In the genomic region with DNA sequence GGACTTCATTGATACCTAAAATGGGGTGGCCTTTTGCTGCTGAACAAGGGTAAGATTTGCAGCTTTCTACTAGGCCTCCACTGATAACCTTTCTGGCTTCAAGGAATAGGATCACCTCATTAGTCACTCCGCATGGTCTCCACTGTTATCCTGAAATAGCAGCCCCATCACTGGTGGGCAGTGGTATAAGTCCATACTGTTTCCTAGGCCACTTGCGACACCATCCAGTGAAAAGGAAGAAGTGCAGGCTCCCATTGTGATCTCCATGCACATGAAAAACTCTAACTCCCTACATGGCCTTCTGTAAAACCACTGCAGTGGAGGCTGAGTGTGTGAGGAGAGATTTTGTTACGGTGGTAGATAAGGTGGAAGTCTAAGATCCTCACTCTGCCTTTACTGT, we compare ENCODE assay signal across 12 cellular contexts.
DNase-seq lines count a peak whose midpoint lies in the region; ATAC-seq, FAIRE-seq and TF ChIP-seq lines count a peak whose summit lies in the region.
"Had no signal": no experiment of that assay in that cellular context is flagged by ENCODE, and none has a peak within 500 bp of the region (broad histone marks: within the 10 kb centered on the region; RNA-seq: fewer than 3 reads in every experiment).

No MANE protein-coding gene starts in this region.

- no peaks in the 10 kb centered on the region for H4K20me1 ChIP-seq in HepG2 (ENCODE audit: insufficient read depth, low read length)

- TF ChIP-seq EP300 in HepG2 (IDR thresholded peaks at IDR 0.05; ENCODE audit: low read depth in 2 of 2, low read length in 2 of 2) (no peak), HepG2 (CRISPR knock-in tag; IDR thresholded peaks at IDR 0.05; ENCODE audit: borderline replicate concordance) (no peak)

- peaks cover 27% of the 10 kb centered on the region for H3K9me3 Mint-ChIP-seq in HFFc6
- H3K9me3 Mint-ChIP-seq: stimulated activated naive CD8-positive, alpha-beta T cell treated with anti-CD3 and anti-CD28 coated beads, Interleukin-15, Interleukin-2, amounts not matched to agents 100 ng/mL and 50 ng/mL, for 24 hours had no signal

- DNase-seq in DMS 273 treated with DMSO at 0.1 percent for 48 hours (lab: John Stamatoyannopoulos, UW) (peak; percentile 5), M059J (ENCODE audit: low read depth) (peak; percentile 4), WERI-Rb-1 (peak; percentile 45), HepG2 (ENCODE audit: low spot score) (peak; percentile 43), inferior parietal cortex (ENCODE audit: extremely low spot score) (no peak), HFFc6 (no peak)
- DNase-seq: nucleus accumbens had no signal

- no peak overlapping the region for H2AFZ ChIP-seq in HepG2 (ENCODE audit: low read length)

- no peaks in the 10 kb centered on the region for H3K36me3 Mint-ChIP-seq in HFFc6 (ENCODE audit: low read depth)
- H3K36me3 Mint-ChIP-seq: IgD-negative memory B cell had no signal

- H3K9ac ChIP-seq in HepG2 (ENCODE audit: insufficient read depth, low read depth, low read length): no peak overlapping the region

- no peak overlapping the region for H3K27ac ChIP-seq in WERI-Rb-1
- H3K27ac ChIP-seq in HepG2 (ENCODE audit: extremely low read length, insufficient read depth, low read length): no peak overlapping the region

- H3K4me2 ChIP-seq in HepG2 (ENCODE audit: low read depth, low read length): no peak overlapping the region

- ATAC-seq in HepG2 (peak; percentile 98), HG02973 (IDR thresholded peaks at IDR 0.05; ENCODE audit: unreplicated experiment) (no peak), HG03280 (IDR thresholded peaks at IDR 0.05; ENCODE audit: unreplicated experiment) (no peak)

- in situ Hi-C loops in HepG2 (cut with HindIII; ENCODE audit: extremely low pct_ligation_motif_present, low pct_unique_long_range_greater_than_20kb): no loop called here

- H3K4me3 Mint-ChIP-seq in HFFc6: no peak overlapping the region
- H3K4me3 Mint-ChIP-seq: IgD-negative memory B cell; stimulated activated naive CD8-positive, alpha-beta T cell treated with anti-CD3 and anti-CD28 coated beads, Interleukin-15, Interleukin-2, amounts not matched to agents 100 ng/mL and 50 ng/mL, for 24 hours; T-helper 2 cell treated with Interferon-gamma antibody and Interleukin-4, amounts not matched to agents 5 μg/mL and 100 μg/mL, for 36 hours had no signal

- peak; percentile 46 for FAIRE-seq in HepG2 (lab: Jason Lieb, UNC)

- H3K27me3 ChIP-seq in WERI-Rb-1 (ENCODE audit: insufficient read depth, low read depth, severe bottlenecking) (no peaks in the 10 kb centered on the region), HepG2 (ENCODE audit: control insufficient read depth in 1 of 2, insufficient read depth in 2 of 2, low read length in 2 of 2) (no peaks in the 10 kb centered on the region)

- H3K27ac Mint-ChIP-seq in HFFc6: no peak overlapping the region
- H3K27ac Mint-ChIP-seq: IgD-negative memory B cell; stimulated activated naive CD8-positive, alpha-beta T cell treated with anti-CD3 and anti-CD28 coated beads, Interleukin-15, Interleukin-2, amounts not matched to agents 100 ng/mL and 50 ng/mL, for 24 hours; T-helper 2 cell treated with Interferon-gamma antibody and Interleukin-4, amounts not matched to agents 5 μg/mL and 100 μg/mL, for 36 hours had no signal

- TF ChIP-seq RAD21 in HepG2 (CRISPR knock-in tag; IDR thresholded peaks at IDR 0.05): no peak

- H3K4me1 Mint-ChIP-seq in HFFc6 (ENCODE audit: low read depth): no peaks in the 10 kb centered on the region
- H3K4me1 Mint-ChIP-seq: IgD-negative memory B cell had no signal

- WGBS in HepG2 (ENCODE audit: low lambda C conversion rate): 11% methylated on average over 3 of the region's 3 CpGs

- POLR2A ChIA-PET in HepG2 (lab: Yijun Ruan, JAX): no interaction called here

- no peaks in the 10 kb centered on the region for H3K9me3 ChIP-seq in WERI-Rb-1 (ENCODE audit: severe bottlenecking)
- no peaks in the 10 kb centered on the region for H3K9me3 ChIP-seq in HepG2 (ENCODE audit: low read length)

- CTCF ChIA-PET in HepG2 (lab: Yijun Ruan, JAX; ENCODE audit: low intra/inter-chr PET ratio, low total read pairs): interaction anchor here (1.3 kb wide), 1 partner anchor 566 kb away, joined by 5 read pairs; no protein-coding TSS in a partner anchor

- no peaks in the 10 kb centered on the region for H3K4me1 ChIP-seq in HepG2 (ENCODE audit: insufficient read depth, low read length)

- H3K27me3 Mint-ChIP-seq in HFFc6 (ENCODE audit: insufficient read depth): no peaks in the 10 kb centered on the region
- H3K27me3 Mint-ChIP-seq: IgD-negative memory B cell; stimulated activated naive CD8-positive, alpha-beta T cell treated with anti-CD3 and anti-CD28 coated beads, Interleukin-15, Interleukin-2, amounts not matched to agents 100 ng/mL and 50 ng/mL, for 24 hours had no signal

- H3K79me2 ChIP-seq in HepG2 (ENCODE audit: insufficient read depth, low read length): no peaks in the 10 kb centered on the region

- TF ChIP-seq CTCF in WERI-Rb-1 (IDR thresholded peaks at IDR 0.05; ENCODE audit: low read depth, low read length) (peak; percentile 64), HepG2 (CRISPR knock-in tag; IDR thresholded peaks at IDR 0.05) (peak; percentile 56), HFFc6 (IDR thresholded peaks at IDR 0.05) (no peak)

- H3K36me3 ChIP-seq in WERI-Rb-1 (no peaks in the 10 kb centered on the region), HepG2 (replicated peaks in 1 of 2; ENCODE audit: control insufficient read depth in 1 of 2, insufficient read depth in 2 of 2, low read length in 2 of 2) (no peaks in the 10 kb centered on the region)

- no peak for TF ChIP-seq POLR2A in HepG2 (IDR thresholded peaks at IDR 0.05; ENCODE audit: insufficient read depth in 1 of 2, low read depth in 2 of 2, low read length in 2 of 2)

- BruUV-seq in HepG2 (replicated peaks; lab: Mats Ljungman, UMichigan): no TSS peak

- H3K4me3 ChIP-seq in WERI-Rb-1 (ENCODE audit: low read depth, low read length) (no peak overlapping the region), HepG2 (replicated peaks in 1 of 3; ENCODE audit: insufficient read depth in 1 of 3, low read depth in 2 of 3, low read length in 3 of 3) (no peak overlapping the region)

- intact Hi-C loops in HepG2 (cut with micrococcal nuclease; ENCODE audit: unreplicated experiment): loop anchor here (5.0 kb wide), 1 partner anchor 1770 kb away; no protein-coding TSS in a partner anchor

TF ChIP-seq in HepG2, 621 proteins besides CTCF, POLR2A, EP300 and RAD21:
- TF ChIP-seq NR3C1 (CRISPR knock-in tag; IDR thresholded peaks at IDR 0.05) (no peak), STAG1 (CRISPR knock-in tag; IDR thresholded peaks at IDR 0.05) (peak; percentile 61), SMC3 (IDR thresholded peaks at IDR 0.05; ENCODE audit: low read length) (peak; percentile 25; the same call in 1 of the 2 replicates), ZNF672 (CRISPR knock-in tag; IDR thresholded peaks at IDR 0.05) (no peak), MTA3 (CRISPR knock-in tag; IDR thresholded peaks at IDR 0.05) (no peak), ZIK1 (CRISPR knock-in tag; IDR thresholded peaks at IDR 0.05; ENCODE audit: borderline replicate concordance, low read depth) (no peak), EED (CRISPR knock-in tag; IDR thresholded peaks at IDR 0.05) (no peak)

Comparison
In these comparisons a context has a peak if more than half of its experiments do, and no peak if none do; other contexts are left out.
1. DNase-seq: peak in DMS 273 treated with DMSO at 0.1 percent for 48 hours (single experiment), M059J (single experiment), WERI-Rb-1 (single experiment) and HepG2 (single experiment); none in inferior parietal cortex (single experiment) and HFFc6 (single experiment).